ENCODE assay signal across 8 cellular contexts in the genomic region with DNA sequence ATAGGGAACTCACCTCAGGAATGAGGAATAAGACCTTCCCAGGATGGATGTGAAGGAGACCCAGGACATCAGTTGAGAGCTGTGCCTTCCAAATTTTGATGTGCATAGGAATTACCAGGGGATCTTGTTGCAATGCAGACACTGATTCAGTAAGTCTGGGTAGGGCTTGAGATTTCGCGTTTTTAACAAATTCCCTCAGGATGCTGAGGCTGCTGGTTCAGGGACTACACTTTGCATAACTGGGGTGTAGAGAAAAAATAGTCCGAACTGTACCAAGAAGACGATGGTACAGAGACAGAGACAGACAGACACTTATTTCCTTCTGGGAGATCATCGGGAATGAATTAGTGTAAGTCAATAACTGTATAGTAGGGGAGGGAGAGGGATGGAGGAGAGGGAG.
DNase-seq lines count a peak whose midpoint lies in the region; ATAC-seq, FAIRE-seq and TF ChIP-seq lines count a peak whose summit lies in the region.

No MANE protein-coding gene starts in this region.

- DNase-seq in activated T-cell treated with anti-CD3 and anti-CD28 coated beads, Interleukin-2, amount 50 U/mL, for 24 hours, result no peak
- DNase-seq in activated T-cell treated with anti-CD3 and anti-CD28 coated beads, Interleukin-2, amount 50 U/mL, for 1 hour, result no peak
- DNase-seq in keratinocyte (ENCODE audit: low read depth, low spot score) (no peak), thoracic aorta (ENCODE audit: low spot score) (no peak), GM10266 (ENCODE audit: extremely low spot score) (no peak), GM20000 (ENCODE audit: low spot score) (no peak)

- H2AFZ ChIP-seq in keratinocyte (ENCODE audit: control insufficient read depth, low read length), result peak overlapping the region; percentile 94

- no peak for FAIRE-seq in keratinocyte (lab: Jason Lieb, UNC)

- no peaks in the 10 kb centered on the region for H3K36me3 Mint-ChIP-seq in activated T-cell treated with anti-CD3 and anti-CD28 coated beads, Interleukin-2, amount 50 U/mL, for 24 hours (ENCODE audit: low read depth)

- peak overlapping the region; percentile 74 for H3K4me2 ChIP-seq in keratinocyte (ENCODE audit: control insufficient read depth, extremely low read depth, insufficient read depth, low read depth, low read length)

- H3K4me3 ChIP-seq in WI38 (ENCODE audit: low read depth, low read length), result peak overlapping the region; percentile 52
- no peak overlapping the region for H3K4me3 ChIP-seq in keratinocyte (ENCODE audit: control insufficient read depth in 2 of 3, extremely low read depth in 1 of 3, insufficient read depth in 2 of 3, low read depth in 1 of 3, low read length in 3 of 3)
- peak overlapping the region; percentile 91 for H3K4me3 ChIP-seq in thoracic aorta

- H3K36me3 ChIP-seq in keratinocyte (ENCODE audit: control insufficient read depth in 2 of 2, extremely low read depth in 1 of 2, insufficient read depth in 2 of 2, low read length in 2 of 2) (no peaks in the 10 kb centered on the region), thoracic aorta (no peaks in the 10 kb centered on the region)

- H3K27me3 Mint-ChIP-seq in activated T-cell treated with anti-CD3 and anti-CD28 coated beads, Interleukin-2, amount 50 U/mL, for 24 hours, result peaks cover 3% of the 10 kb centered on the region

- ATAC-seq in thoracic aorta (ENCODE audit: insufficient number of reproducible peaks, low FRiP score, low read depth) (no peak), HG03565 (IDR thresholded peaks at IDR 0.05; ENCODE audit: unreplicated experiment) (no peak)

- H3K27me3 ChIP-seq in keratinocyte (ENCODE audit: control insufficient read depth, extremely low read depth, insufficient read depth, low read length) (no peaks in the 10 kb centered on the region), thoracic aorta (replicated peaks; ENCODE audit: insufficient read depth) (no peaks in the 10 kb centered on the region)

- H3K9me3 Mint-ChIP-seq in activated T-cell treated with anti-CD3 and anti-CD28 coated beads, Interleukin-2, amount 50 U/mL, for 24 hours, result peaks cover 3% of the 10 kb centered on the region

- H3K9me3 ChIP-seq in keratinocyte (ENCODE audit: control insufficient read depth, low read depth, low read length) (no peaks in the 10 kb centered on the region), thoracic aorta (no peaks in the 10 kb centered on the region)

- no peak for TF ChIP-seq CTCF in WI38 (IDR thresholded peaks at IDR 0.05; ENCODE audit: low read depth, low read length)
- no peak for TF ChIP-seq CTCF in keratinocyte (optimal IDR thresholded peaks at IDR 0.05 in 1 of 3, IDR thresholded peaks at IDR 0.05 in 1 of 3, conservative IDR thresholded peaks at IDR 0.05 in 1 of 3; ENCODE audit: extremely low read depth in 1 of 3, insufficient read depth in 2 of 3, low read length in 3 of 3)
- no peak for TF ChIP-seq CTCF in thoracic aorta (IDR thresholded peaks at IDR 0.05)
- no peak for TF ChIP-seq CTCF in GM10266 (IDR thresholded peaks at IDR 0.05; ENCODE audit: control insufficient read depth, insufficient read depth, low read depth, missing control alignments)
- no peak for TF ChIP-seq CTCF in GM20000 (IDR thresholded peaks at IDR 0.05; ENCODE audit: extremely low read depth, missing control alignments)

- no peaks in the 10 kb centered on the region for H4K20me1 ChIP-seq in keratinocyte (ENCODE audit: control insufficient read depth, extremely low read depth, insufficient read depth, low read length)

- H3K4me1 Mint-ChIP-seq in activated T-cell treated with anti-CD3 and anti-CD28 coated beads, Interleukin-2, amount 50 U/mL, for 24 hours (ENCODE audit: low read depth), result peaks cover 34% of the 10 kb centered on the region

- no peaks in the 10 kb centered on the region for H3K9me1 ChIP-seq in keratinocyte (ENCODE audit: control insufficient read depth, extremely low read depth, insufficient read depth, low read length)

- no peaks in the 10 kb centered on the region for H3K79me2 ChIP-seq in keratinocyte (ENCODE audit: control insufficient read depth, insufficient read depth, low read length)

- H3K27ac Mint-ChIP-seq in activated T-cell treated with anti-CD3 and anti-CD28 coated beads, Interleukin-2, amount 50 U/mL, for 24 hours, result peak overlapping the region; percentile 3

- H3K27ac ChIP-seq in keratinocyte (ENCODE audit: control insufficient read depth, insufficient read depth, low read length), result no peak overlapping the region
- H3K27ac ChIP-seq in thoracic aorta, result peak overlapping the region in 1 of 2 donors; percentile 12

- dilution Hi-C loops in keratinocyte (cut with MboI; ENCODE audit: extremely low pct_ligation_motif_present, low sequenced_read_pairs), result no loop called here

- H3K4me1 ChIP-seq in keratinocyte (ENCODE audit: control insufficient read depth, extremely low read depth, insufficient read depth, low read length) (no peaks in the 10 kb centered on the region), thoracic aorta (ENCODE audit: control insufficient read depth in 1 of 2, low read depth in 2 of 2) (peaks cover 6 to 8% of the 10 kb centered on the region in 2 donors)

- H3K9ac ChIP-seq in keratinocyte (ENCODE audit: control insufficient read depth, extremely low read depth, insufficient read depth, low read length), result no peak overlapping the region

- peak overlapping the region; percentile 80 for H3K4me3 Mint-ChIP-seq in activated T-cell treated with anti-CD3 and anti-CD28 coated beads, Interleukin-2, amount 50 U/mL, for 24 hours

Comparison
In these comparisons a context has a peak if more than half of its experiments do, and no peak if none do; other contexts are left out.
1. H3K4me3 ChIP-seq: peak in WI38 (single experiment) and thoracic aorta (single experiment); none in keratinocyte (0 of 3).